In the genomic region with DNA sequence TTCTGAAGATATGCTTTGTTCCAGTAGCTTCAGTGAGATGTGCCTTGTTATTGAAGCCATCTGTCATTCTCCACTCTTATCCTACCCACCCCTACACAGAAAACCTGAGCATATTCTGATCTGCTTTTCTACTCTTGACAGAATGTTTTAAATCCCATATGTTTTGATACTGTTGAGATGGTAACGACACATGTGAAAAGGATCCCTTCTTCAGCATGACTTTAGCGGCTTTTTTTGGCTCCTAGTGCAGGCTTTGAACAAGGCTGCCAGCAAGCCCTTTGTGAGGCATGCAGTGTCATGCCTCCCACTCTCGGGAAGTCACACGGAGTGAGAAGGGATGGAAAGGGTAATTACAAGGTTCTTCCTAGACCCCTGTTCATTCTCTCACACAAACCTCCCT, we compare ENCODE assay signal across 10 cellular contexts.
DNase-seq lines count a peak whose midpoint lies in the region; ATAC-seq, FAIRE-seq and TF ChIP-seq lines count a peak whose summit lies in the region.
"Had no signal": no experiment of that assay in that cellular context is flagged by ENCODE, and none has a peak within 500 bp of the region (broad histone marks: within the 10 kb centered on the region; RNA-seq: fewer than 3 reads in every experiment).

No MANE protein-coding gene starts in this region.

- in situ Hi-C loops in HepG2 (cut with HindIII; ENCODE audit: extremely low pct_ligation_motif_present, low pct_unique_long_range_greater_than_20kb): no loop called here

- TF ChIP-seq POLR2A in HepG2 (IDR thresholded peaks at IDR 0.05; ENCODE audit: insufficient read depth in 1 of 2, low read depth in 2 of 2, low read length in 2 of 2): no peak

- no peak for TF ChIP-seq RAD21 in HepG2 (CRISPR knock-in tag; IDR thresholded peaks at IDR 0.05)

- intact Hi-C loops in HepG2 (cut with micrococcal nuclease; ENCODE audit: unreplicated experiment): no loop called here

- FAIRE-seq in HepG2 (lab: Jason Lieb, UNC): no peak

- no TSS peak for BruUV-seq in HepG2 (replicated peaks; lab: Mats Ljungman, UMichigan)

- TF ChIP-seq EP300 in HepG2 (IDR thresholded peaks at IDR 0.05; ENCODE audit: low read depth in 2 of 2, low read length in 2 of 2) (no peak), HepG2 (CRISPR knock-in tag; IDR thresholded peaks at IDR 0.05; ENCODE audit: borderline replicate concordance) (no peak)

- H3K9ac ChIP-seq in HepG2 (ENCODE audit: insufficient read depth, low read depth, low read length): no peak overlapping the region

- TF ChIP-seq CTCF in WERI-Rb-1 (IDR thresholded peaks at IDR 0.05; ENCODE audit: low read depth, low read length) (no peak), HepG2 (CRISPR knock-in tag; IDR thresholded peaks at IDR 0.05) (no peak)

- H3K27ac ChIP-seq in WERI-Rb-1 (peak overlapping the region; percentile 71), HepG2 (ENCODE audit: extremely low read length, insufficient read depth, low read length) (no peak overlapping the region)
- H3K27ac ChIP-seq: neutrophil had no signal

- ATAC-seq in HepG2: no peak

- no peaks in the 10 kb centered on the region for H3K79me2 ChIP-seq in HepG2 (ENCODE audit: insufficient read depth, low read length)

- POLR2A ChIA-PET in HepG2 (lab: Yijun Ruan, JAX): no interaction called here

- CTCF ChIA-PET in HepG2 (lab: Yijun Ruan, JAX; ENCODE audit: low intra/inter-chr PET ratio, low total read pairs): no interaction called here

- DNase-seq in H7 (peak; percentile 19), WERI-Rb-1 (peak; percentile 38), fibroblast of the conjunctiva (ENCODE audit: low read depth) (peak; percentile 21), putamen (ENCODE audit: low spot score) (peak; percentile 74), HepG2 (ENCODE audit: low spot score) (no peak)
- DNase-seq in stimulated activated CD4-positive, alpha-beta T cell treated with anti-CD3 and anti-CD28 coated beads, Interleukin-15, amount 100 ng/mL, for 24 hours: no peak
- no peak for DNase-seq in effector CD4-positive, alpha-beta T cell
- DNase-seq: NCI-H774; stimulated activated CD4-positive, alpha-beta T cell treated with anti-CD3 and anti-CD28 coated beads, Interleukin-1b, Interleukin-23, amount 100 ng/mL, for 48 hours had no signal

- H2AFZ ChIP-seq in HepG2 (ENCODE audit: low read length): no peak overlapping the region

- H3K4me1 ChIP-seq in HepG2 (ENCODE audit: insufficient read depth, low read length): no peaks in the 10 kb centered on the region

- no peak overlapping the region for H3K4me3 ChIP-seq in H7 (ENCODE audit: insufficient read depth, low read depth, low read length)
- no peak overlapping the region; the same call in 1 of the 2 replicates for H3K4me3 ChIP-seq in WERI-Rb-1 (ENCODE audit: low read depth, low read length)
- H3K4me3 ChIP-seq in HepG2 (replicated peaks in 1 of 3; ENCODE audit: insufficient read depth in 1 of 3, low read depth in 2 of 3, low read length in 3 of 3): no peak overlapping the region

- 96% methylated on average over 4 of the region's 4 CpGs for WGBS in HepG2 (ENCODE audit: low lambda C conversion rate)

- H3K36me3 ChIP-seq in H7 (replicated peaks; ENCODE audit: control insufficient read depth, insufficient read depth, low read length): 0 out of 2 replicates have a peak, but pooled peaks cover 2% of the 10 kb centered on the region
- H3K36me3 ChIP-seq in WERI-Rb-1: peaks cover 10% of the 10 kb centered on the region
- H3K36me3 ChIP-seq in HepG2 (replicated peaks in 1 of 2; ENCODE audit: control insufficient read depth in 1 of 2, insufficient read depth in 2 of 2, low read length in 2 of 2): peaks cover 0 to 12% of the 10 kb centered on the region in 2 experiments; a peak in 3 of 5 replicates

- H4K20me1 ChIP-seq in HepG2 (ENCODE audit: insufficient read depth, low read length): no peaks in the 10 kb centered on the region

- H3K4me2 ChIP-seq in HepG2 (ENCODE audit: low read depth, low read length): no peak overlapping the region

- H3K9me3 ChIP-seq in WERI-Rb-1 (ENCODE audit: severe bottlenecking) (no peaks in the 10 kb centered on the region), HepG2 (ENCODE audit: low read length) (no peaks in the 10 kb centered on the region)
- H3K9me3 ChIP-seq: neutrophil had no signal

- H3K27me3 ChIP-seq in H7 (ENCODE audit: control insufficient read depth, insufficient read depth, low read length) (no peaks in the 10 kb centered on the region), WERI-Rb-1 (ENCODE audit: insufficient read depth, low read depth, severe bottlenecking) (no peaks in the 10 kb centered on the region), HepG2 (ENCODE audit: control insufficient read depth in 1 of 2, insufficient read depth in 2 of 2, low read length in 2 of 2) (no peaks in the 10 kb centered on the region)
- H3K27me3 ChIP-seq: neutrophil had no signal

TF ChIP-seq in HepG2, 621 proteins besides CTCF, POLR2A, EP300 and RAD21 (continues in another document):
- TF ChIP-seq CC2D1A (CRISPR knock-in tag; IDR thresholded peaks at IDR 0.05): no peak
- TF ChIP-seq ZNF496 (CRISPR knock-in tag; IDR thresholded peaks at IDR 0.05; ENCODE audit: insufficient replicate concordance): no peak
- no peak for TF ChIP-seq NR2C2 (CRISPR knock-in tag; IDR thresholded peaks at IDR 0.05; ENCODE audit: borderline replicate concordance)
- TF ChIP-seq CEBPZ (IDR thresholded peaks at IDR 0.05; ENCODE audit: low read length): no peak
- no peak for TF ChIP-seq HCFC1 (IDR thresholded peaks at IDR 0.05; ENCODE audit: low read depth, low read length)
- no peak for TF ChIP-seq TCF12 (IDR thresholded peaks at IDR 0.05)
- TF ChIP-seq TCF12 (CRISPR knock-in tag; IDR thresholded peaks at IDR 0.05): no peak
- no peak for TF ChIP-seq ZNF580 (CRISPR knock-in tag; IDR thresholded peaks at IDR 0.05; ENCODE audit: borderline replicate concordance, low read depth)
- TF ChIP-seq MAF1 (CRISPR knock-in tag; IDR thresholded peaks at IDR 0.05; ENCODE audit: borderline replicate concordance): no peak
- TF ChIP-seq, protein P1, sequence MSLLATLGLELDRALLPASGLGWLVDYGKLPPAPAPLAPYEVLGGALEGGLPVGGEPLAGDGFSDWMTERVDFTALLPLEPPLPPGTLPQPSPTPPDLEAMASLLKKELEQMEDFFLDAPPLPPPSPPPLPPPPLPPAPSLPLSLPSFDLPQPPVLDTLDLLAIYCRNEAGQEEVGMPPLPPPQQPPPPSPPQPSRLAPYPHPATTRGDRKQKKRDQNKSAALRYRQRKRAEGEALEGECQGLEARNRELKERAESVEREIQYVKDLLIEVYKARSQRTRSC (CRISPR knock-in tag; IDR thresholded peaks at IDR 0.05; ENCODE audit: low read depth): no peak
- no peak for TF ChIP-seq ZNF780A (CRISPR knock-in tag; IDR thresholded peaks at IDR 0.05)
- no peak for TF ChIP-seq ZNF501 (CRISPR knock-in tag; IDR thresholded peaks at IDR 0.05)
- no peak for TF ChIP-seq SNAI1 (CRISPR knock-in tag; IDR thresholded peaks at IDR 0.05; ENCODE audit: borderline replicate concordance)
- TF ChIP-seq ZSCAN5A (CRISPR knock-in tag; IDR thresholded peaks at IDR 0.05; ENCODE audit: borderline replicate concordance): no peak
- no peak for TF ChIP-seq GATA4 (IDR thresholded peaks at IDR 0.05; ENCODE audit: borderline replicate concordance, low read depth)

Comparison
In these comparisons a context has a peak if more than half of its experiments do, and no peak if none do; other contexts are left out.
1. DNase-seq: peak in H7 (single experiment), WERI-Rb-1 (single experiment), fibroblast of the conjunctiva (single experiment) and putamen (single experiment); none in stimulated activated CD4-positive, alpha-beta T cell treated with anti-CD3 and anti-CD28 coated beads, Interleukin-15, amount 100 ng/mL, for 24 hours (single experiment), effector CD4-positive, alpha-beta T cell (single experiment) and HepG2 (single experiment).